Comparison of ENCODE assay signal across 11 cellular contexts in the genomic region with DNA sequence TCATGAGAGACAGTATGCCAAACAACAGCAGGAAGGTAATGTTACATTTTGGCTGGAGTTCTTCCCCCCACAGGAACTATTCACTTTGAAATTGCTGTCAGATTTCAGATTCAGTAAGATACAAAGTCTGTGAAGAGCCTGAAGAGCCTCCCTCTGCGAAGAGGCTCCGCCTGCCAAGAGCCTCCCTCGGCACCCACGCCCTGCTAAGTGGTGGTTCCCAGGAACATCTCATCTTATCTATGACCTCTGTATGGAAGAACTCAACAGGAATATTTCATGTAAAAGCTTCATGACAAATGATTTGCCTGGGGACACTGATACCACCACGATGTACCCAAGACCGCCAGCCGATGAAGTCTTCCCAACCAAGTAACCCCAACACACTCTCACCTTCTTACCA. TPM values are rescaled to one million over a fixed set of nuclear protein-coding genes. Genes with fewer than 3 reads are reported as not detected.
DNase-seq lines count a peak whose midpoint lies in the region; ATAC-seq and TF ChIP-seq lines count a peak whose summit lies in the region.
"Had no signal": no experiment of that assay in that cellular context is flagged by ENCODE, and none has a peak within 500 bp of the region (broad histone marks: within the 10 kb centered on the region; RNA-seq: fewer than 3 reads in every experiment).

No MANE protein-coding gene starts in this region.

- no peak overlapping the region for H3K18ac ChIP-seq in neuronal stem cell (ENCODE audit: low read length)

- CTCF ChIA-PET in SK-N-SH (lab: Yijun Ruan, JAX), result interaction anchor here (0.7 kb wide), 1 partner anchor 9 kb away, joined by 3 read pairs; no protein-coding TSS in a partner anchor
- CTCF ChIA-PET in PC-9 (lab: Charles Lee), result no interaction called here

- peaks cover 91% of the 10 kb centered on the region for H3K79me2 ChIP-seq in SK-N-SH (ENCODE audit: insufficient read depth)
- peaks cover 74% of the 10 kb centered on the region for H3K79me2 ChIP-seq in PC-9 (ENCODE audit: low read depth)

- H2BK120ac ChIP-seq in neuronal stem cell (ENCODE audit: low read depth, low read length), result no peak overlapping the region

- H2AK5ac ChIP-seq in neuronal stem cell (ENCODE audit: low read depth, low read length), result no peak overlapping the region

- H2BK12ac ChIP-seq in neuronal stem cell (ENCODE audit: low read length), result no peak overlapping the region

- H3K9ac ChIP-seq in SK-N-SH (0 out of 2 replicates have a peak overlapping the region, but pooled peaks have one; percentile 24), skeletal muscle tissue (ENCODE audit: low read depth in 1 of 3, low read length in 3 of 3) (peak overlapping the region in 2 of 3 donors; percentile 16 to 19), neuronal stem cell (ENCODE audit: low read depth, low read length, poor library complexity) (no peak overlapping the region)
- H3K9ac ChIP-seq: BLaER1 had no signal

- H3F3A ChIP-seq in SK-N-SH (replicated peaks; ENCODE audit: insufficient read depth) (peaks cover 19% of the 10 kb centered on the region), PC-9 (ENCODE audit: insufficient read depth, low read depth) (peaks cover 13% of the 10 kb centered on the region; the same call in 1 of the 2 replicates)

- H3K4me2 ChIP-seq in SK-N-SH (peak overlapping the region; percentile 8; the same call in 1 of the 2 replicates), neuronal stem cell (ENCODE audit: insufficient read depth, low read length, poor library complexity, severe bottlenecking) (no peak overlapping the region), PC-9 (no peak overlapping the region)

- TF ChIP-seq RAD21 in SK-N-SH (IDR thresholded peaks at IDR 0.05; ENCODE audit: low read length), result no peak

- no peak overlapping the region for H3K4ac ChIP-seq in neuronal stem cell (ENCODE audit: low read length)

- no TSS peak for BruUV-seq in PC-9 (replicated peaks; lab: Mats Ljungman, UMichigan)

- no peak overlapping the region for H3K23ac ChIP-seq in neuronal stem cell (ENCODE audit: low read depth, low read length, poor library complexity)

- WGBS in SK-N-SH (ENCODE audit: low lambda C conversion rate), result 92% methylated on average over 7 of the region's 7 CpGs
- no CpG with 5 or more reads among the region's 7 CpGs for WGBS in neuronal stem cell (ENCODE audit: extremely low coverage in 2 of 2, insufficient read length in 2 of 2, insufficient replicate concordance in 1 of 2), 2 donors

- no peak for TF ChIP-seq EP300 in SK-N-SH (IDR thresholded peaks at IDR 0.05; ENCODE audit: borderline replicate concordance in 1 of 2, low read depth in 1 of 2, low read length in 1 of 2)

- ATAC-seq in SK-N-SH treated with all-trans-retinoic acid at 6 μM for 48 hours (no peak), RWPE2 (ENCODE audit: low read depth) (no peak), GM18519 (IDR thresholded peaks at IDR 0.05; ENCODE audit: low FRiP score, unreplicated experiment) (no peak)

- H2AFZ ChIP-seq in SK-N-SH (ENCODE audit: low read depth), result no peak overlapping the region
- no peak overlapping the region for H2AFZ ChIP-seq in neuronal stem cell (ENCODE audit: low read length)
- H2AFZ ChIP-seq in PC-9, result no peak overlapping the region

- no peak overlapping the region for H4K8ac ChIP-seq in neuronal stem cell (ENCODE audit: low read depth, low read length)

- H3K9me3 ChIP-seq in SK-N-SH, result no peaks in the 10 kb centered on the region
- H3K9me3 ChIP-seq in RWPE2 (ENCODE audit: severe bottlenecking), result no peaks in the 10 kb centered on the region
- H3K9me3 ChIP-seq in skeletal muscle tissue (ENCODE audit: control insufficient read depth in 3 of 3, low read length in 3 of 3), result no peaks in the 10 kb centered on the region
- no peaks in the 10 kb centered on the region for H3K9me3 ChIP-seq in neuronal stem cell (replicated peaks in 1 of 2; ENCODE audit: control insufficient read depth in 2 of 2, insufficient read depth in 1 of 2, low read depth in 1 of 2, low read length in 2 of 2)
- no peaks in the 10 kb centered on the region for H3K9me3 ChIP-seq in PC-9 (ENCODE audit: insufficient read depth, low read depth)
- H3K9me3 ChIP-seq: BLaER1 had no signal

- peaks cover 6% of the 10 kb centered on the region for H3K79me1 ChIP-seq in neuronal stem cell (ENCODE audit: low read depth, low read length)

- H3K4me3 ChIP-seq in SK-N-SH (ENCODE audit: low read depth in 2 of 2, low read length in 1 of 2) (no peak overlapping the region), RWPE2 (ENCODE audit: severe bottlenecking) (no peak overlapping the region), skeletal muscle tissue (ENCODE audit: low read length in 3 of 3) (no peak overlapping the region), neuronal stem cell (ENCODE audit: low read length in 2 of 2) (no peak overlapping the region), PC-9 (no peak overlapping the region)
- H3K4me3 ChIP-seq: BLaER1 had no signal

- DNase-seq in SK-N-SH (no peak), RWPE2 (ENCODE audit: low spot score) (no peak), fibroblast of peridontal ligament (ENCODE audit: extremely low read depth) (peak; percentile 41), neuronal stem cell (ENCODE audit: low spot score) (no peak), PC-9 (no peak)
- DNase-seq: hypothalamus, NCI-H774 had no signal

- H3K36me3 ChIP-seq in SK-N-SH (replicated peaks in 1 of 2; ENCODE audit: control insufficient read depth in 1 of 2, insufficient read depth in 2 of 2, low read length in 1 of 2) (peaks cover 5 to 41% of the 10 kb centered on the region in 2 experiments), RWPE2 (ENCODE audit: low read depth) (peaks cover 58% of the 10 kb centered on the region), skeletal muscle tissue (ENCODE audit: control insufficient read depth in 3 of 3, insufficient read depth in 3 of 3, low read length in 3 of 3) (peaks cover 3 to 4% (median 3%) of the 10 kb centered on the region in 3 donors), neuronal stem cell (replicated peaks in 1 of 2; ENCODE audit: control insufficient read depth in 2 of 2, insufficient read depth in 2 of 2, low read length in 2 of 2) (peaks cover 0 to 57% of the 10 kb centered on the region in 2 donors), PC-9 (ENCODE audit: low read depth) (0 out of 2 replicates have a peak, but pooled peaks cover 15% of the 10 kb centered on the region)

- POLR2A ChIA-PET in SK-N-SH (lab: Yijun Ruan, JAX) (no interaction called here), PC-9 (lab: Charles Lee; ENCODE audit: unreplicated experiment) (interaction anchor here (0.7 kb wide), 1 partner anchor 268 kb away, joined by 4 read pairs; no protein-coding TSS in a partner anchor)

- peaks cover 50% of the 10 kb centered on the region for H4K20me1 ChIP-seq in SK-N-SH (ENCODE audit: insufficient read depth)
- peaks cover 58% of the 10 kb centered on the region for H4K20me1 ChIP-seq in PC-9 (ENCODE audit: insufficient read depth)

- H3K4me1 ChIP-seq in SK-N-SH (ENCODE audit: control insufficient read depth in 1 of 2, insufficient read depth in 2 of 2, low read depth in 1 of 2, low read length in 1 of 2), result peaks cover 29 to 41% of the 10 kb centered on the region in 2 experiments
- H3K4me1 ChIP-seq in RWPE2 (ENCODE audit: insufficient read depth, poor library complexity, severe bottlenecking), result peaks cover 11% of the 10 kb centered on the region
- peaks cover 47 to 75% (median 65%) of the 10 kb centered on the region in 3 donors for H3K4me1 ChIP-seq in skeletal muscle tissue (ENCODE audit: control insufficient read depth in 3 of 3, insufficient read depth in 3 of 3, low read length in 3 of 3)
- H3K4me1 ChIP-seq in neuronal stem cell (ENCODE audit: control insufficient read depth in 2 of 2, insufficient read depth in 1 of 2, low read depth in 1 of 2, low read length in 2 of 2), result peaks cover 17% of the 10 kb centered on the region in 2 donors
- peaks cover 14% of the 10 kb centered on the region for H3K4me1 ChIP-seq in PC-9 (replicated peaks; ENCODE audit: insufficient read depth)

- H3K9me2 ChIP-seq in SK-N-SH, result no peaks in the 10 kb centered on the region
- H3K9me2 ChIP-seq in PC-9 (ENCODE audit: insufficient read depth), result no peaks in the 10 kb centered on the region

- no peak overlapping the region for H2BK5ac ChIP-seq in neuronal stem cell (ENCODE audit: low read length)

- H3K27me3 ChIP-seq in SK-N-SH (ENCODE audit: insufficient read depth) (no peaks in the 10 kb centered on the region), RWPE2 (ENCODE audit: insufficient read depth, poor library complexity, severe bottlenecking) (no peaks in the 10 kb centered on the region), skeletal muscle tissue (ENCODE audit: control insufficient read depth in 3 of 3, insufficient read depth in 3 of 3, low read length in 3 of 3) (no peaks in the 10 kb centered on the region), neuronal stem cell (ENCODE audit: control insufficient read depth in 3 of 3, insufficient read depth in 3 of 3, low read depth in 1 of 3, low read length in 3 of 3) (no peaks in the 10 kb centered on the region), PC-9 (ENCODE audit: insufficient read depth, low read depth) (no peaks in the 10 kb centered on the region)
- H3K27me3 ChIP-seq: BLaER1 had no signal

- TF ChIP-seq CTCF in SK-N-SH (IDR thresholded peaks at IDR 0.05) (no peak), RWPE2 (IDR thresholded peaks at IDR 0.05; ENCODE audit: poor library complexity, severe bottlenecking) (no peak), PC-9 (conservative IDR thresholded peaks at IDR 0.05) (no peak)

- H3K14ac ChIP-seq in neuronal stem cell (ENCODE audit: low read length), result no peak overlapping the region

- H3K27ac ChIP-seq in SK-N-SH (ENCODE audit: low read depth in 2 of 2, low read length in 1 of 2) (peak overlapping the region in 1 of 2 experiments; percentile 48; a peak in 1 of 4 replicates), RWPE2 (ENCODE audit: poor library complexity, severe bottlenecking) (peak overlapping the region; percentile 3), skeletal muscle tissue (ENCODE audit: low read depth, low read length) (peak overlapping the region; percentile 72), neuronal stem cell (replicated peaks; ENCODE audit: low read length) (no peak overlapping the region), PC-9 (no peak overlapping the region)
- H3K27ac ChIP-seq: BLaER1 had no signal

- intact Hi-C loops in PC-9 (cut with micrococcal nuclease; ENCODE audit: unreplicated experiment), result no loop called here

- no peak overlapping the region for H2BK15ac ChIP-seq in neuronal stem cell (ENCODE audit: low read length)

- no peak overlapping the region for H4K91ac ChIP-seq in neuronal stem cell (ENCODE audit: low read depth, low read length, poor library complexity)

RNA-seq across cellular contexts. Expression of gene ZC3H7A, which starts 3.2 kb away (rescaled TPM):
- 31.9 and 38.7 TPM in 2 replicates for polyA plus RNA-seq in SK-N-SH (2012; rRNA removed)
- polyA plus RNA-seq in SK-N-SH (2012; cell fraction: cytosol; rRNA removed), result 39.8 and 48.0 TPM in 2 replicates
- polyA plus RNA-seq in SK-N-SH (2012; cell fraction: nucleus; rRNA removed), result 71.8 and 77.3 TPM in 2 replicates
- 33.9 TPM for total RNA-seq in skeletal muscle tissue
- 36.2 TPM for polyA plus RNA-seq in neuronal stem cell (2013, experiment 1 of 2)
- polyA plus RNA-seq in neuronal stem cell (2013, experiment 2 of 2), result 34.1 TPM
- 52.3 and 63.5 TPM in 2 replicates for total RNA-seq in PC-9 (2021)

RNA-seq across cellular contexts. Expression of gene TXNDC11, which starts 51.2 kb away (rescaled TPM):
- 37.0 and 39.6 TPM in 2 replicates for polyA plus RNA-seq in SK-N-SH (2012; rRNA removed)
- 27.5 and 32.6 TPM in 2 replicates for polyA plus RNA-seq in SK-N-SH (2012; cell fraction: cytosol; rRNA removed)
- polyA plus RNA-seq in SK-N-SH (2012; cell fraction: nucleus; rRNA removed), result 39.7 and 55.5 TPM in 2 replicates
- total RNA-seq in skeletal muscle tissue (14.1 TPM), PC-9 (2021) (30.9 and 40.9 TPM in 2 replicates)
- 11.9 TPM for polyA plus RNA-seq in neuronal stem cell (2013, experiment 1 of 2)
- polyA plus RNA-seq in neuronal stem cell (2013, experiment 2 of 2), result 12.0 TPM

RNA-seq across cellular contexts. Expression of gene RSL1D1, which starts 57.5 kb away (rescaled TPM):
- 38.0 and 51.8 TPM in 2 replicates for polyA plus RNA-seq in SK-N-SH (2012; rRNA removed)
- polyA plus RNA-seq in SK-N-SH (2012; cell fraction: cytosol; rRNA removed), result 82.3 and 126 TPM in 2 replicates
- 5.7 and 18.1 TPM in 2 replicates for polyA plus RNA-seq in SK-N-SH (2012; cell fraction: nucleus; rRNA removed)
- 75.2 TPM for total RNA-seq in skeletal muscle tissue
- 202 TPM for polyA plus RNA-seq in neuronal stem cell (2013, experiment 1 of 2)
- 204 TPM for polyA plus RNA-seq in neuronal stem cell (2013, experiment 2 of 2)
- total RNA-seq in PC-9 (2021), result 172 and 226 TPM in 2 replicates

Comparison
In these comparisons a context has a peak if more than half of its experiments do, and no peak if none do; other contexts are left out.
1. H3K27ac ChIP-seq: peak in RWPE2 (single experiment) and skeletal muscle tissue (single experiment); none in neuronal stem cell (single experiment) and PC-9 (single experiment).